In the genomic region with DNA sequence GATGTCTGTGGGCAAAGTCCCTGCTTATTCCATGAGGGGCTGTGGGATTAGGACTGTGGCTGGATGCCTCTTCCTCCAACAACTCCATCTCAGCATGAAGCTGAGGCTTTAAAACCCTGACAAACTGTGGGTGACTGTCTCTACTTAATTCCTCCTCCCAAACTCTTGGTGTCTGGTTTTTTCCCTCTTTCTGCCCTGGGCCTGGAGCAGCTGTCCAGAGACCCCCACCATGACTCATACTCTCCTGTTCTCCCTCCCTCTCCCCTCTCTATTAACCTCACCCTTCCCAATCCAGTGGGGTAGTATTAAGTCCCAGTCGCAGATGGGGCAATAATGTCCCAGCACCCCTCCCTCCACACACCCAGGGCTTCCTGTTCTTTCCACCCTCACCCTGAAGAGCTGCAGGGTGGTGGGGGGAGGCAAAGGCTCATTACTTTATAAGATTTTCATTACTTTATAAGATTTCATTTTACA, we compare ENCODE assay signal across 8 cellular contexts. TPM values are rescaled to one million over a fixed set of nuclear protein-coding genes. Genes with fewer than 3 reads are reported as not detected.
DNase-seq lines count a peak whose midpoint lies in the region; ATAC-seq and TF ChIP-seq lines count a peak whose summit lies in the region.

No MANE protein-coding gene starts in this region.

- H3K27me3 ChIP-seq in HCT116 (ENCODE audit: insufficient read depth, low read length) = no peaks in the 10 kb centered on the region
- no peaks in the 10 kb centered on the region for H3K27me3 ChIP-seq in iPS-15b (ENCODE audit: control insufficient read depth, insufficient read depth, low read length)
- H3K27me3 ChIP-seq in skeletal muscle tissue (ENCODE audit: control insufficient read depth in 3 of 3, insufficient read depth in 3 of 3, low read length in 3 of 3) = no peaks in the 10 kb centered on the region

- H3K4me2 ChIP-seq in HCT116 (ENCODE audit: low read length) = peak overlapping the region; percentile 87

- H3K27ac ChIP-seq in HCT116 (ENCODE audit: low read depth, low read length) = no peak overlapping the region
- peak overlapping the region; percentile 87 for H3K27ac ChIP-seq in skeletal muscle tissue (ENCODE audit: low read depth, low read length)

- H3K36me3 Mint-ChIP-seq in activated T-helper 1 cell treated with anti-CD3 and anti-CD28 coated beads, Interleukin-12 subunit alpha, Interleukin-12 subunit beta, Interleukin-2, Interleukin-4 antibody, amounts not matched to agents 30 ng/mL and 10 ng/mL and 1 ng/mL, durations not matched to agents 14 hours and 24 hours and 36 hours (ENCODE audit: low read depth) = peaks cover 18% of the 10 kb centered on the region

- H2AFZ ChIP-seq in HCT116 (ENCODE audit: low read depth, low read length, poor library complexity, severe bottlenecking) = no peak overlapping the region

- H3K79me2 ChIP-seq in HCT116 (ENCODE audit: insufficient read depth, low read length) = peaks cover 35% of the 10 kb centered on the region

- TF ChIP-seq RAD21 in HCT116 (IDR thresholded peaks at IDR 0.05; ENCODE audit: low read depth) = no peak

- DNase-seq in HCT116 (ENCODE audit: low read depth, low spot score) (no peak), head of caudate nucleus (no peak), occipital lobe (lab: John Stamatoyannopoulos, UW) (no peak), activated gamma-delta T cell (lab: John Stamatoyannopoulos, UW) (no peak), ecto neural progenitor cell (ENCODE audit: low spot score) (no peak)
- no peak for DNase-seq in activated T-helper 1 cell treated with anti-CD3 and anti-CD28 coated beads, Interleukin-12 subunit alpha, Interleukin-12 subunit beta, Interleukin-2, Interleukin-4 antibody, amounts not matched to agents 30 ng/mL and 10 ng/mL and 1 ng/mL, durations not matched to agents 14 hours and 24 hours and 36 hours (ENCODE audit: low spot score)

- no peak for TF ChIP-seq POLR2A in HCT116 (IDR thresholded peaks at IDR 0.05; ENCODE audit: borderline replicate concordance, extremely low read depth, insufficient read depth, insufficient read length)

- intact Hi-C loops in HCT116 (cut with micrococcal nuclease) (no loop called here), head of caudate nucleus (cut with DNase I) (no loop called here)
- intact Hi-C loops in activated T-helper 1 cell treated with anti-CD3 and anti-CD28 coated beads, Interleukin-12 subunit alpha, Interleukin-12 subunit beta, Interleukin-2, Interleukin-4 antibody, amounts not matched to agents 30 ng/mL and 10 ng/mL and 1 ng/mL, durations not matched to agents 14 hours and 24 hours and 36 hours (cut with micrococcal nuclease) = no loop called here

- H3K4me1 Mint-ChIP-seq in activated T-helper 1 cell treated with anti-CD3 and anti-CD28 coated beads, Interleukin-12 subunit alpha, Interleukin-12 subunit beta, Interleukin-2, Interleukin-4 antibody, amounts not matched to agents 30 ng/mL and 10 ng/mL and 1 ng/mL, durations not matched to agents 14 hours and 24 hours and 36 hours (ENCODE audit: low read depth) = peaks cover 29% of the 10 kb centered on the region

- H3K4me1 ChIP-seq in HCT116 (ENCODE audit: control insufficient read depth in 1 of 2, insufficient read depth in 2 of 2, low read length in 2 of 2) (peaks cover 16 to 29% of the 10 kb centered on the region in 2 experiments; a peak in 3 of 4 replicates), iPS-15b (ENCODE audit: control insufficient read depth, insufficient read depth, low read length) (peaks cover 12% of the 10 kb centered on the region), skeletal muscle tissue (ENCODE audit: control insufficient read depth in 3 of 3, insufficient read depth in 3 of 3, low read length in 3 of 3) (peaks cover 26 to 41% (median 38%) of the 10 kb centered on the region in 3 donors)

- no peak overlapping the region for H3K27ac Mint-ChIP-seq in activated T-helper 1 cell treated with anti-CD3 and anti-CD28 coated beads, Interleukin-12 subunit alpha, Interleukin-12 subunit beta, Interleukin-2, Interleukin-4 antibody, amounts not matched to agents 30 ng/mL and 10 ng/mL and 1 ng/mL, durations not matched to agents 14 hours and 24 hours and 36 hours

- POLR2A ChIA-PET in HCT116 (lab: Charles Lee) = interaction anchor here (0.9 to 3.4 kb wide), 5 partner anchors 11 to 100 kb away, joined by 3 to 59 read pairs (median 5); partner anchors contain the start of genes MMP19, ORMDL2, PYM1 and SARNP

- CTCF ChIA-PET in HCT116 (lab: Charles Lee) = interaction anchor here (0.9 to 1.8 kb wide), 2 partner anchors 99 to 108 kb away, joined by 3 read pairs; no protein-coding TSS in a partner anchor

- RAD21 ChIA-PET in HCT116 (lab: Charles Lee; ENCODE audit: low non-redundant PET in 1 of 2, low total read pairs in 2 of 2, uncharacterized antibody in 2 of 2, unreplicated experiment in 2 of 2) = no interaction called here

- no peaks in the 10 kb centered on the region for H3K9me3 ChIP-seq in HCT116 (ENCODE audit: control insufficient read depth in 1 of 2, insufficient read depth in 1 of 2, low read depth in 1 of 2, low read length in 2 of 2)
- H3K9me3 ChIP-seq in iPS-15b (ENCODE audit: control insufficient read depth, insufficient read depth, low read length) = no peaks in the 10 kb centered on the region
- H3K9me3 ChIP-seq in skeletal muscle tissue (ENCODE audit: control insufficient read depth in 3 of 3, low read length in 3 of 3) = no peaks in the 10 kb centered on the region

- H3K9ac ChIP-seq in HCT116 (ENCODE audit: low read length) = no peak overlapping the region
- peak overlapping the region; percentile 94 for H3K9ac ChIP-seq in iPS-15b (ENCODE audit: low read depth, low read length)
- H3K9ac ChIP-seq in skeletal muscle tissue (ENCODE audit: low read depth in 1 of 3, low read length in 3 of 3) = peak overlapping the region; percentile 84 to 95 (median 93)

- H3K4me3 ChIP-seq in HCT116 (replicated peaks in 1 of 2; ENCODE audit: low read depth in 1 of 2, low read length in 2 of 2) (peak overlapping the region in 1 of 2 experiments; percentile 93; a peak in 1 of 4 replicates), iPS-15b (ENCODE audit: low read depth, low read length) (peak overlapping the region; percentile 99), skeletal muscle tissue (ENCODE audit: low read length in 3 of 3) (peak overlapping the region; percentile 96 to 99 (median 97))

- H3K9me3 Mint-ChIP-seq in activated T-helper 1 cell treated with anti-CD3 and anti-CD28 coated beads, Interleukin-12 subunit alpha, Interleukin-12 subunit beta, Interleukin-2, Interleukin-4 antibody, amounts not matched to agents 30 ng/mL and 10 ng/mL and 1 ng/mL, durations not matched to agents 14 hours and 24 hours and 36 hours = no peaks in the 10 kb centered on the region

- no TSS peak for BruUV-seq in HCT116 (replicated peaks; lab: Mats Ljungman, UMichigan)

- H3K4me3 Mint-ChIP-seq in activated T-helper 1 cell treated with anti-CD3 and anti-CD28 coated beads, Interleukin-12 subunit alpha, Interleukin-12 subunit beta, Interleukin-2, Interleukin-4 antibody, amounts not matched to agents 30 ng/mL and 10 ng/mL and 1 ng/mL, durations not matched to agents 14 hours and 24 hours and 36 hours = peak overlapping the region; percentile 98

- H3K9me2 ChIP-seq in HCT116 (ENCODE audit: insufficient read depth) = no peaks in the 10 kb centered on the region

- no peak for ATAC-seq in HCT116

- H3K36me3 ChIP-seq in HCT116 (ENCODE audit: control insufficient read depth in 1 of 2, insufficient read depth in 2 of 2, low read length in 2 of 2) (peaks cover 0 to 13% of the 10 kb centered on the region in 2 experiments; a peak in 1 of 4 replicates), iPS-15b (ENCODE audit: control insufficient read depth, insufficient read depth, low read length) (no peaks in the 10 kb centered on the region), skeletal muscle tissue (ENCODE audit: control insufficient read depth in 3 of 3, insufficient read depth in 3 of 3, low read length in 3 of 3) (peaks cover 5 to 14% (median 5%) of the 10 kb centered on the region in 3 donors)

- no peaks in the 10 kb centered on the region for H3K27me3 Mint-ChIP-seq in activated T-helper 1 cell treated with anti-CD3 and anti-CD28 coated beads, Interleukin-12 subunit alpha, Interleukin-12 subunit beta, Interleukin-2, Interleukin-4 antibody, amounts not matched to agents 30 ng/mL and 10 ng/mL and 1 ng/mL, durations not matched to agents 14 hours and 24 hours and 36 hours (ENCODE audit: insufficient read depth)

- no peaks in the 10 kb centered on the region for H4K20me1 ChIP-seq in HCT116 (ENCODE audit: insufficient read depth)

- no peak for TF ChIP-seq CTCF in HCT116 (IDR thresholded peaks at IDR 0.05 in 2 of 3, conservative IDR thresholded peaks at IDR 0.05 in 1 of 3; ENCODE audit: borderline replicate concordance in 1 of 3, insufficient read depth in 1 of 3, low read depth in 2 of 3, low read length in 2 of 3)

TF ChIP-seq in HCT116, 20 proteins besides CTCF, POLR2A, EP300 and RAD21 (continues in another document):
- TF ChIP-seq YY1 (IDR thresholded peaks at IDR 0.05; ENCODE audit: extremely low read depth, insufficient replicate concordance, low read depth, low read length) (no peak), SRF (IDR thresholded peaks at IDR 0.05; ENCODE audit: low read depth) (no peak), ELF1 (IDR thresholded peaks at IDR 0.05; ENCODE audit: borderline replicate concordance, low read depth) (no peak)

RNA-seq across cellular contexts. Expression of gene DNAJC14, which starts 2.1 kb away (rescaled TPM):
- total RNA-seq in HCT116 (2021; ENCODE audit: unreplicated experiment) (39.2 TPM), skeletal muscle tissue (33.4 TPM), occipital lobe (36.3 TPM)
- polyA plus RNA-seq in HCT116 (2012) = 24.2 and 26.9 TPM in 2 replicates
- total RNA-seq in activated T-helper 1 cell treated with anti-CD3 and anti-CD28 coated beads, Interleukin-12 subunit alpha, Interleukin-12 subunit beta, Interleukin-2, Interleukin-4 antibody, amounts not matched to agents 30 ng/mL and 10 ng/mL and 1 ng/mL, durations not matched to agents 14 hours and 24 hours and 36 hours = 43.5 and 45.0 TPM in 2 replicates

RNA-seq across cellular contexts. Expression of gene MMP19, which starts 11.3 kb away (rescaled TPM):
- total RNA-seq in HCT116 (2021; ENCODE audit: unreplicated experiment) = 2.3 TPM
- 0.59 and 0.77 TPM in 2 replicates for polyA plus RNA-seq in HCT116 (2012)
- not detected in 2 replicates for total RNA-seq in activated T-helper 1 cell treated with anti-CD3 and anti-CD28 coated beads, Interleukin-12 subunit alpha, Interleukin-12 subunit beta, Interleukin-2, Interleukin-4 antibody, amounts not matched to agents 30 ng/mL and 10 ng/mL and 1 ng/mL, durations not matched to agents 14 hours and 24 hours and 36 hours
- 2.6 TPM for total RNA-seq in skeletal muscle tissue
- total RNA-seq in occipital lobe = not detected

RNA-seq across cellular contexts. Expression of gene ORMDL2, which starts 13.6 kb away (rescaled TPM):
- 25.5 TPM for total RNA-seq in HCT116 (2021; ENCODE audit: unreplicated experiment)
- polyA plus RNA-seq in HCT116 (2012) = 44.2 and 45.3 TPM in 2 replicates
- total RNA-seq in activated T-helper 1 cell treated with anti-CD3 and anti-CD28 coated beads, Interleukin-12 subunit alpha, Interleukin-12 subunit beta, Interleukin-2, Interleukin-4 antibody, amounts not matched to agents 30 ng/mL and 10 ng/mL and 1 ng/mL, durations not matched to agents 14 hours and 24 hours and 36 hours = 58.9 and 61.2 TPM in 2 replicates
- 11.0 TPM for total RNA-seq in skeletal muscle tissue
- 6.2 TPM for total RNA-seq in occipital lobe

RNA-seq across cellular contexts. Expression of gene SARNP, which starts 13.9 kb away (rescaled TPM):
- total RNA-seq in HCT116 (2021; ENCODE audit: unreplicated experiment) (82.4 TPM), skeletal muscle tissue (71.5 TPM), occipital lobe (84.7 TPM)
- 60.2 and 74.9 TPM in 2 replicates for polyA plus RNA-seq in HCT116 (2012)
- 70.7 and 75.1 TPM in 2 replicates for total RNA-seq in activated T-helper 1 cell treated with anti-CD3 and anti-CD28 coated beads, Interleukin-12 subunit alpha, Interleukin-12 subunit beta, Interleukin-2, Interleukin-4 antibody, amounts not matched to agents 30 ng/mL and 10 ng/mL and 1 ng/mL, durations not matched to agents 14 hours and 24 hours and 36 hours
